ENCODE assay signal across 32 cellular contexts in the genomic region with DNA sequence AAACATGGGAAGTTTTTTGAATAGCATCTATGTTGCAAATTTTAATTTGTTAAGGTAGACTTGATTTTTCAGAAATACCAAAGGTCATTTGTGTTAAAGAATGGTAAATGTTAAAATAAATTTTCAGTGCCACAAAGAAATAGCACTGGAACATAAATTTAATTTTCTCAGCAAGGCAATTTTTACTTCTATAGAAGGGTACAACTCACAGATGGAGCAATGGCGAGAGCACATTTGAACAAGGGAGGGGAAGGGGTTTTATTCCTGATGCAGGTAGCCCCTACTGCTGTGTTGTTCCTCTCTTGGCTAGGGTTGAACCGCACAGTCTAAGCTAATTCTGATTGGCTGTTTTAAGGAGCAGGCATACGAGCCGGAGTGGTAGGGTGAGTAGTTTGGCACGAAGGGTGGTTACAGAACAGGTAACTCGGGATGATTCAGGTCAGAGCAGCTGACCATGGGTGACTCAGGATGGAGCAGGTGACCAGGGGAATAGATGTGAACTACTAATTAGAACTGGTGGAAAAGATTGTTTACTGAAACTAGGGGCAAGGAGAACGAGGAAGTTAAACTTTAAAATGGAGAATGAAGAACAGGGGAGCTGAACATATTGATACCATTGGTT.
"Had no signal": no experiment of that assay in that cellular context is flagged by ENCODE, and none has a peak within 500 bp of the region (broad histone marks: within the 10 kb centered on the region; RNA-seq: fewer than 3 reads in every experiment).

No MANE protein-coding gene starts in this region.

- H3K27ac ChIP-seq: adrenal gland, Peyer's patch, SJSA1 had no signal

- H3K27me3 ChIP-seq: adrenal gland, Peyer's patch, SJSA1 had no signal

- H3K4me3 ChIP-seq: adrenal gland, Peyer's patch, SJSA1 had no signal

- H3K9me3 ChIP-seq: adrenal gland, SK-N-SH had no signal

- DNase-seq: activated CD4-positive, alpha-beta T cell treated with anti-CD3 and anti-CD28 coated beads, Interleukin-2, amount 10 ng/mL, durations not matched to agents 24 days and 14 days; activated CD4-positive, alpha-beta T cell treated with anti-CD3 and anti-CD28 coated beads, Interleukin-2, amount 50 U/mL, for 4 hours; activated CD8-positive, alpha-beta T cell treated with anti-CD3 and anti-CD28 coated beads for 36 hours; activated effector memory CD4-positive, alpha-beta T cell treated with anti-CD3 and anti-CD28 coated beads, Interleukin-2, amount 50 U/mL, for 16 hours; activated naive CD4-positive, alpha-beta T cell; activated naive CD4-positive, alpha-beta T cell treated with anti-CD3 and anti-CD28 coated beads, Interleukin-2, amount 50 U/mL, for 16 hours; activated T-cell treated with anti-CD3 and anti-CD28 coated beads, Interleukin-2, amount 50 U/mL, for 1 hour; activated T-cell treated with anti-CD3 and anti-CD28 coated beads, Interleukin-2, amount 50 U/mL, for 72 hours; adrenal gland; anterior cingulate cortex; caudate nucleus; cerebellar nuclear complex; Kasumi-1; MM.1S; MV-4-11; NCI-H1092 treated with DMSO at 0.1 percent for 48 hours; NCI-H146; NCI-H187; NCI-H2029 treated with DMSO at 0.1 percent for 48 hours; NCI-H2107; NCI-H2171; NCI-H510A; NCI-H526; NCI-H748 treated with DMSO at 0.1 percent for 48 hours; NK-92 treated with Interleukin-12 subunit alpha and Interleukin-12 subunit beta, amount 100 ng/mL, for 24 hours; PC-3; Peyer's patch; RPMI8226; SHP77 treated with DMSO at 0.1 percent for 48 hours; SK-N-SH had no signal

- H3K4me1 ChIP-seq: Peyer's patch had no signal

- ATAC-seq: activated CD8-positive, alpha-beta T cell treated with anti-CD3 and anti-CD28 coated beads for 36 hours; activated T-cell treated with anti-CD3 and anti-CD28 coated beads, Interleukin-2, amount 50 U/mL, for 72 hours; activated T-helper 17 cell treated with anti-CD3 and anti-CD28 coated beads, Interleukin-2, amount 50 U/mL, for 72 hours; PC-3 had no signal

- H3K36me3 ChIP-seq: adrenal gland, Peyer's patch, SJSA1 had no signal
